ENCODE assay signal across 7 cellular contexts in genomic region chr2:69789129-69789528, GRCh38. TPM values are rescaled to one million over a fixed set of nuclear protein-coding genes. Genes with fewer than 3 reads are reported as not detected.
DNase-seq lines count a peak whose midpoint lies in the region; ATAC-seq and TF ChIP-seq lines count a peak whose summit lies in the region.

No MANE protein-coding gene starts in this region.

- peaks cover 17% of the 10 kb centered on the region for H3K36me3 Mint-ChIP-seq in activated naive CD4-positive, alpha-beta T cell treated with anti-CD3 and anti-CD28 coated beads, Interleukin-2, amount 10 ng/mL, durations not matched to agents 7 days and 5 days

- CTCF ChIA-PET in activated naive CD4-positive, alpha-beta T cell treated with anti-CD3 and anti-CD28 coated beads, Interleukin-2, amount 10 ng/mL, durations not matched to agents 7 days and 5 days (lab: Charles Lee) = interaction anchor here (1.8 kb wide), 1 partner anchor 64 kb away, joined by 6 read pairs; no protein-coding TSS in a partner anchor

- H3K27ac ChIP-seq in tibial artery = peak overlapping the region; percentile 86 to 90

- ATAC-seq in GM19438 (IDR thresholded peaks at IDR 0.05; ENCODE audit: low read depth, unreplicated experiment) = peak; percentile 36
- peak; percentile 60 for ATAC-seq in left ventricle myocardium superior

- H3K27ac Mint-ChIP-seq in activated naive CD4-positive, alpha-beta T cell treated with anti-CD3 and anti-CD28 coated beads, Interleukin-2, amount 10 ng/mL, durations not matched to agents 7 days and 5 days = no peak overlapping the region

- H3K9me3 Mint-ChIP-seq in activated naive CD4-positive, alpha-beta T cell treated with anti-CD3 and anti-CD28 coated beads, Interleukin-2, amount 10 ng/mL, durations not matched to agents 7 days and 5 days = no peaks in the 10 kb centered on the region

- H3K27me3 Mint-ChIP-seq in activated naive CD4-positive, alpha-beta T cell treated with anti-CD3 and anti-CD28 coated beads, Interleukin-2, amount 10 ng/mL, durations not matched to agents 7 days and 5 days = no peaks in the 10 kb centered on the region

- H3K9me3 ChIP-seq in tibial artery = no peaks in the 10 kb centered on the region

- peaks cover 14% of the 10 kb centered on the region for H3K4me1 Mint-ChIP-seq in activated naive CD4-positive, alpha-beta T cell treated with anti-CD3 and anti-CD28 coated beads, Interleukin-2, amount 10 ng/mL, durations not matched to agents 7 days and 5 days

- intact Hi-C loops in left ventricle myocardium superior (cut with micrococcal nuclease) (no loop called here), tibial artery (cut with DNase I; ENCODE audit: low total_unique reads) (no loop called here)

- H3K27me3 ChIP-seq in tibial artery = no peaks in the 10 kb centered on the region

- H3K4me3 Mint-ChIP-seq in activated naive CD4-positive, alpha-beta T cell treated with anti-CD3 and anti-CD28 coated beads, Interleukin-2, amount 10 ng/mL, durations not matched to agents 7 days and 5 days = no peak overlapping the region

- peaks cover 0 to 48% (median 30%) of the 10 kb centered on the region in 4 donors for H3K4me1 ChIP-seq in tibial artery

- peaks cover 0 to 31% (median 13%) of the 10 kb centered on the region in 3 donors for H3K36me3 ChIP-seq in tibial artery

- DNase-seq in M059J (ENCODE audit: low read depth) = peak; percentile 88
- no peak for DNase-seq in left ventricle myocardium superior
- peak in 1 of 2 donors; percentile 44 for DNase-seq in tibial artery
- DNase-seq in inferior parietal cortex (ENCODE audit: extremely low spot score) = no peak
- no peak for DNase-seq in activated naive CD4-positive, alpha-beta T cell treated with anti-CD3 and anti-CD28 coated beads, Interleukin-2, amount 10 ng/mL, durations not matched to agents 7 days and 5 days
- no peak for DNase-seq in NCI-H1694 (lab: John Stamatoyannopoulos, UW)

- no peak overlapping the region for H3K4me3 ChIP-seq in tibial artery

- no peak for TF ChIP-seq CTCF in tibial artery (IDR thresholded peaks at IDR 0.05)

RNA-seq across cellular contexts. Expression of gene GMCL1, which starts 40.3 kb away (rescaled TPM):
- 3.5 and 9.4 TPM in 2 replicates for total RNA-seq in M059J (2014; rRNA removed; shearing (Covaris generic))
- total RNA-seq in left ventricle myocardium superior = 3.6 TPM

RNA-seq across cellular contexts. Expression of gene ANXA4, which starts 47.2 kb away (rescaled TPM):
- 9.1 and 16.9 TPM in 2 replicates for total RNA-seq in M059J (2014; rRNA removed; shearing (Covaris generic))
- 24.7 TPM for total RNA-seq in left ventricle myocardium superior
